In the genomic region with DNA sequence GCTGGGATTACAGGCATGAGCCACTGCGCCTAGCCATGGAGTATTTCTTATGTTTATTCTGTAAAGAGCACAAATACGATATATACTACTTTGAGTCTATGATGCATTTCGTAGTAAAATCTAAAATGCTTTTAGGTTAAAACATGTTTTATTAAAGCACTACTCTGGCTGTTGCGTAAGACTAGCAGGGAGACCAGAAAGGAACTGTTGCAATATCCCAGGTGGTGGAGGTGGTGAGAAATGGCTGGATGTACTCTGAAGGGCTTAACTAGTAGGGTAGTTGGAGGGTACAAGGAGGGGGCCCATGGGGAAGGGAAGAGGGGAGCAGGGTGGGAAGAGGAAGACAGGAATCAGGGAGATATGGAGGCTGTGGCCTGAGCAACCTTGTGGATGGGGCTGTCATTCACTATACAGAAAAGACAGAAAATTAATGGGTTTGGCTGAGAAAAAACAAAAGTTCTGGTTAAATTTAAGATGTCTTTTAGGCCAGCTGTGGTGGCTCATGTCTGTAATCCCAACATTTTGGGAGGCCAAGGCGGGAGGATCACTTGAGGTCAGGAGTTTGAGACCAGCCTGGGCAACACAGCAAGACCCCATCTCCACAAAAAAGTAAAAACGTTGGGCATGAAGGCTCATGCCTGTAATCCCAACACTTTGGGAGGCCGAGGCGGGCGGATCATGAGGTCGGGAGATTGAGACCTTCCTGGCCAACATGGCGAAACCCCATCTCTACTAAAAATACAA, we compare ENCODE assay signal across 1 cellular context.
A peak's percentile ranks its signal among the peaks of the same experiment; 100 is the strongest.
TF ChIP-seq lines count a peak whose summit lies in the region.

No MANE protein-coding gene starts in this region.

TF ChIP-seq in K562, 482 proteins besides CTCF, POLR2A, EP300 and RAD21:
- TF ChIP-seq CEBPG (CRISPR knock-in tag; IDR thresholded peaks at IDR 0.05) = peak; percentile 78
- peak; percentile 87 to 97 for TF ChIP-seq CEBPG (tag; conservative IDR thresholded peaks at IDR 0.05 in 1 of 2, IDR thresholded peaks at IDR 0.05 in 1 of 2)
- peak; percentile 85 for TF ChIP-seq ZNF121 (CRISPR knock-in tag; conservative IDR thresholded peaks at IDR 0.05)
- TF ChIP-seq, protein P1, sequence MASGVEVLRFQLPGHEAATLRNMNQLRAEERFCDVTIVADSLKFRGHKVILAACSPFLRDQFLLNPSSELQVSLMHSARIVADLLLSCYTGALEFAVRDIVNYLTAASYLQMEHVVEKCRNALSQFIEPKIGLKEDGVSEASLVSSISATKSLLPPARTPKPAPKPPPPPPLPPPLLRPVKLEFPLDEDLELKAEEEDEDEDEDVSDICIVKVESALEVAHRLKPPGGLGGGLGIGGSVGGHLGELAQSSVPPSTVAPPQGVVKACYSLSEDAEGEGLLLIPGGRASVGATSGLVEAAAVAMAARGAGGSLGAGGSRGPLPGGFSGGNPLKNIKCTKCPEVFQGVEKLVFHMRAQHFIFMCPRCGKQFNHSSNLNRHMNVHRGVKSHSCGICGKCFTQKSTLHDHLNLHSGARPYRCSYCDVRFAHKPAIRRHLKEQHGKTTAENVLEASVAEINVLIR (CRISPR knock-in tag; IDR thresholded peaks at IDR 0.05) = no peak
- no peak for TF ChIP-seq THRAP3 (IDR thresholded peaks at IDR 0.05; ENCODE audit: borderline replicate concordance)
- no peak for TF ChIP-seq SMARCB1 (IDR thresholded peaks at IDR 0.05; ENCODE audit: insufficient read length, low read depth)
- no peak for TF ChIP-seq TCF3 (CRISPR knock-in tag; IDR thresholded peaks at IDR 0.05)
- TF ChIP-seq HLTF (IDR thresholded peaks at IDR 0.05) = no peak
- TF ChIP-seq, protein P2, sequence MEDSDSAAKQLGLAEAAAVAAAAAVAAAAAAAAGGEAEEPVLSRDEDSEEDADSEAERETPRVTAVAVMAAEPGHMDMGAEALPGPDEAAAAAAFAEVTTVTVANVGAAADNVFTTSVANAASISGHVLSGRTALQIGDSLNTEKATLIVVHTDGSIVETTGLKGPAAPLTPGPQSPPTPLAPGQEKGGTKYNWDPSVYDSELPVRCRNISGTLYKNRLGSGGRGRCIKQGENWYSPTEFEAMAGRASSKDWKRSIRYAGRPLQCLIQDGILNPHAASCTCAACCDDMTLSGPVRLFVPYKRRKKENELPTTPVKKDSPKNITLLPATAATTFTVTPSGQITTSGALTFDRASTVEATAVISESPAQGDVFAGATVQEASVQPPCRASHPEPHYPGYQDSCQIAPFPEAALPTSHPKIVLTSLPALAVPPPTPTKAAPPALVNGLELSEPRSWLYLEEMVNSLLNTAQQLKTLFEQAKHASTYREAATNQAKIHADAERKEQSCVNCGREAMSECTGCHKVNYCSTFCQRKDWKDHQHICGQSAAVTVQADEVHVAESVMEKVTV (CRISPR knock-in tag; IDR thresholded peaks at IDR 0.05) = no peak
- TF ChIP-seq CEBPB (tag; IDR thresholded peaks at IDR 0.05) = peak; percentile 97
